In the genomic region with DNA sequence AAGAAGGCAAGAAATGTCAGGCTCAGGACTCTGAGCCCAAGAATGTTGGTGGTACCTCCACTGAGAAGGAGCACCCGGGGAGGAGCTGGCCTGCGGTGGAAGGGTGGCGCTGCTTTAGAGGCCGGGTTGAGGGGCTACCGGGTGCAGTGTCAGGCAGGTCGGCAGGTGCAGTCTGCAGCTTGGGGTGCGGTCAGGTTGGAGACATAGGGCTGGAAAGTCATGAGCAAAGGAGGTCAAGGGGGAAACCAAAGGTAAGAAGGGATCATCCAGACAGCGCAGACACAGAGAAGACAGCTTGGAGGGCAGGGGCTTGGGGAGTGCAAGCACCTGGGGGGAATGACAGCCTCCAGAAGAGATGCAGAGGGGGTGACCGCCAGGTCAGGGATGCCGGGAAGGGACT, we compare ENCODE assay signal across 18 cellular contexts.
A peak's percentile ranks its signal among the peaks of the same experiment; 100 is the strongest.
DNase-seq lines count a peak whose midpoint lies in the region; ATAC-seq, FAIRE-seq and TF ChIP-seq lines count a peak whose summit lies in the region.
"Had no signal": no experiment of that assay in that cellular context is flagged by ENCODE, and none has a peak within 500 bp of the region (broad histone marks: within the 10 kb centered on the region; RNA-seq: fewer than 3 reads in every experiment).

No MANE protein-coding gene starts in this region.

- TF ChIP-seq CTCF in spleen (IDR thresholded peaks at IDR 0.05 in 8 of 11, conservative IDR thresholded peaks at IDR 0.05 in 3 of 11) = no peak
- TF ChIP-seq CTCF in MM.1S (IDR thresholded peaks at IDR 0.05; ENCODE audit: low read length) = no peak

- H3K9me3 ChIP-seq in spleen (peaks cover 0 to 3% (median 0%) of the 10 kb centered on the region in 8 donors), MM.1S (replicated peaks; ENCODE audit: insufficient read depth, low read length) (no peaks in the 10 kb centered on the region), small intestine (ENCODE audit: control insufficient read depth, low read depth) (no peaks in the 10 kb centered on the region)
- H3K9me3 ChIP-seq: BLaER1 had no signal

- H3K4me3 ChIP-seq in spleen (no peak overlapping the region), MM.1S (ENCODE audit: low read length) (no peak overlapping the region), small intestine (ENCODE audit: low read depth in 1 of 2, low read length in 2 of 2) (no peak overlapping the region)
- H3K4me3 ChIP-seq: BLaER1, GM23338 had no signal

- H3K36me3 ChIP-seq in spleen (no peaks in the 10 kb centered on the region), MM.1S (replicated peaks; ENCODE audit: insufficient read depth, low read length) (no peaks in the 10 kb centered on the region), small intestine (ENCODE audit: control insufficient read depth in 2 of 2, insufficient read depth in 2 of 2, low read length in 2 of 2) (no peaks in the 10 kb centered on the region)
- H3K36me3 ChIP-seq: BLaER1 had no signal

- H3K9ac ChIP-seq in MM.1S (ENCODE audit: low read length) = no peak overlapping the region
- H3K9ac ChIP-seq: BLaER1 had no signal

- H4K20me1 ChIP-seq in MM.1S (ENCODE audit: insufficient read depth, low read length) = no peaks in the 10 kb centered on the region
- H4K20me1 ChIP-seq: BLaER1 had no signal

- no peaks in the 10 kb centered on the region for H3K9me2 ChIP-seq in MM.1S (replicated peaks; ENCODE audit: insufficient read depth, low read length)

- H3K4me1 ChIP-seq in spleen (no peaks in the 10 kb centered on the region), MM.1S (ENCODE audit: low read length) (no peaks in the 10 kb centered on the region), small intestine (ENCODE audit: control insufficient read depth in 2 of 2, insufficient read depth in 1 of 2, low read depth in 1 of 2, low read length in 1 of 2) (no peaks in the 10 kb centered on the region)
- H3K4me1 ChIP-seq: BLaER1 had no signal

- H3F3A ChIP-seq in MM.1S (ENCODE audit: insufficient read depth, low read length) = no peaks in the 10 kb centered on the region

- TF ChIP-seq POLR2A in spleen (IDR thresholded peaks at IDR 0.05) = no peak

- H3K79me2 ChIP-seq in MM.1S (ENCODE audit: low read length) = no peaks in the 10 kb centered on the region

- no peak for ATAC-seq in Right ventricle myocardium inferior
- no peak for ATAC-seq in Right ventricle myocardium superior (ENCODE audit: poor library complexity)
- no peak for ATAC-seq in activated CD4-positive, CD25-positive, alpha-beta regulatory T cell treated with anti-CD3 and anti-CD28 coated beads, Interleukin-2, amount 50 U/mL, for 24 hours
- ATAC-seq: GM23338, HepG2 had no signal

- DNase-seq in Right ventricle myocardium inferior (ENCODE audit: missing footprints) (peak; percentile 37), Right ventricle myocardium superior (no peak), mesenteric fat pad (ENCODE audit: low spot score) (peak; percentile 69), spleen (peak; percentile 47), MM.1S (no peak), small intestine (no peak)
- DNase-seq: 8988T; CD4-positive, alpha-beta memory T cell; DMS153; DMS79; GDM1 had no signal

- H2AFZ ChIP-seq in MM.1S (ENCODE audit: low read length) = no peak overlapping the region
- H2AFZ ChIP-seq: GM23338 had no signal

- WGBS in spleen, 5 donors = 90 to 93% (median 92%) methylated on average over 10 of the region's 10 CpGs
- WGBS in small intestine, 3 donors = 92 to 96% (median 95%) methylated on average over 10 of the region's 10 CpGs

- H3K27ac ChIP-seq in spleen = no peak overlapping the region
- no peak overlapping the region for H3K27ac ChIP-seq in MM.1S (ENCODE audit: low read length)
- no peak overlapping the region for H3K27ac ChIP-seq in small intestine (ENCODE audit: low read depth in 1 of 2, low read length in 1 of 2)
- H3K27ac ChIP-seq: BLaER1 had no signal

- H3K4me2 ChIP-seq in MM.1S (ENCODE audit: low read depth, low read length) = no peak overlapping the region
- H3K4me2 ChIP-seq: BLaER1, GM23338 had no signal

- H3K27me3 ChIP-seq in spleen (replicated peaks in 1 of 7) (no peaks in the 10 kb centered on the region), MM.1S (replicated peaks; ENCODE audit: insufficient read depth, low read length) (no peaks in the 10 kb centered on the region), small intestine (ENCODE audit: control insufficient read depth in 2 of 2, insufficient read depth in 2 of 2, low read length in 2 of 2) (no peaks in the 10 kb centered on the region)
- H3K27me3 ChIP-seq: BLaER1 had no signal

- FAIRE-seq in small intestine (lab: Jason Lieb, UNC) = no peak
- FAIRE-seq: GM12892, GM18507, H54, HepG2 had no signal

- intact Hi-C loops in Right ventricle myocardium inferior (cut with DNase I) (no loop called here), Right ventricle myocardium superior (cut with DNase I) (no loop called here), spleen (cut with DNase I; ENCODE audit: low total_unique reads) (no loop called here)

Comparison
In these comparisons a context has a peak if more than half of its experiments do, and no peak if none do; other contexts are left out.
1. DNase-seq: peak in Right ventricle myocardium inferior (single experiment), mesenteric fat pad (single experiment) and spleen (single experiment); none in Right ventricle myocardium superior (single experiment), MM.1S (single experiment) and small intestine (single experiment).